In genomic region chr18:32157580-32157979, GRCh38 we compare ENCODE assay signal across 16 cellular contexts. TPM values are rescaled to one million over a fixed set of nuclear protein-coding genes. Genes with fewer than 3 reads are reported as not detected.
DNase-seq lines count a peak whose midpoint lies in the region; ATAC-seq and TF ChIP-seq lines count a peak whose summit lies in the region.
"Had no signal": no experiment of that assay in that cellular context is flagged by ENCODE, and none has a peak within 500 bp of the region (broad histone marks: within the 10 kb centered on the region; RNA-seq: fewer than 3 reads in every experiment).

No MANE protein-coding gene starts in this region.

- intact Hi-C loops in CD8-positive, alpha-beta T cell (cut with DNase I, micrococcal nuclease) = loop anchor here in 1 of 2 experiments (5.0 to 10.0 kb wide), 2 partner anchors 177 to 315 kb away; partner anchors contain the start of gene GAREM1

- H3K36me3 ChIP-seq in CD8-positive, alpha-beta T cell (ENCODE audit: insufficient read depth, low read length) = no peaks in the 10 kb centered on the region
- no peaks in the 10 kb centered on the region for H3K36me3 ChIP-seq in mesenchymal stem cell (ENCODE audit: control insufficient read depth in 1 of 2, insufficient read depth in 2 of 2, low read depth in 1 of 2, low read length in 2 of 2)

- no peak overlapping the region for H3K27ac ChIP-seq in CD8-positive, alpha-beta T cell (ENCODE audit: low read depth, low read length)
- no peak overlapping the region for H3K27ac ChIP-seq in mesenchymal stem cell (ENCODE audit: low read length, poor library complexity, severe bottlenecking)

- H2BK12ac ChIP-seq in mesenchymal stem cell (ENCODE audit: low read length in 2 of 2) = no peak overlapping the region

- WGBS in mesenchymal stem cell = 74% methylated on average over 5 of the region's 5 CpGs

- H3K4me1 ChIP-seq in CD8-positive, alpha-beta T cell (ENCODE audit: insufficient read depth, low read length) = no peaks in the 10 kb centered on the region
- H3K4me1 ChIP-seq in mesenchymal stem cell (ENCODE audit: control insufficient read depth, insufficient read depth, low read depth, low read length) = no peaks in the 10 kb centered on the region

- peak overlapping the region; percentile 75 for H3K4me3 Mint-ChIP-seq in CD8-positive, alpha-beta T cell
- H3K4me3 Mint-ChIP-seq in HFFc6 = peak overlapping the region; percentile 70; the same call in 1 of the 2 replicates
- H3K4me3 Mint-ChIP-seq in activated naive CD8-positive, alpha-beta T cell treated with anti-CD3 and anti-CD28 coated beads, Interleukin-2, amount 10 ng/mL, durations not matched to agents 7 days and 5 days = peak overlapping the region; percentile 83

- H3K36me3 Mint-ChIP-seq in CD8-positive, alpha-beta T cell = no peaks in the 10 kb centered on the region
- H3K36me3 Mint-ChIP-seq in HFFc6 (ENCODE audit: low read depth) = no peaks in the 10 kb centered on the region
- peaks cover 2% of the 10 kb centered on the region for H3K36me3 Mint-ChIP-seq in activated naive CD8-positive, alpha-beta T cell treated with anti-CD3 and anti-CD28 coated beads, Interleukin-2, amount 10 ng/mL, durations not matched to agents 7 days and 5 days

- no peak for DNase-seq in CD8-positive, alpha-beta T cell
- no peak for DNase-seq in HFFc6
- DNase-seq in activated naive CD8-positive, alpha-beta T cell treated with anti-CD3 and anti-CD28 coated beads, Interleukin-2, amount 10 ng/mL, durations not matched to agents 7 days and 5 days = no peak
- no peak for DNase-seq in mesenchymal stem cell
- no peak for DNase-seq in T1000 (lab: John Stamatoyannopoulos, UW)
- DNase-seq in medulla oblongata (ENCODE audit: extremely low spot score) = no peak
- no peak for DNase-seq in NCI-H510A (lab: John Stamatoyannopoulos, UW)
- DNase-seq in NCI-H446 (lab: John Stamatoyannopoulos, UW) = no peak

- no peak overlapping the region for H3K4me3 ChIP-seq in CD8-positive, alpha-beta T cell (ENCODE audit: low read depth, low read length)
- H3K4me3 ChIP-seq in mesenchymal stem cell (ENCODE audit: insufficient read depth in 1 of 2, low read depth in 1 of 2, low read length in 2 of 2) = peak overlapping the region in 1 of 2 experiments; percentile 67
- H3K4me3 ChIP-seq: lung had no signal

- no peak overlapping the region for H2AK5ac ChIP-seq in mesenchymal stem cell (ENCODE audit: low read length, severe bottlenecking)

- H2BK15ac ChIP-seq in mesenchymal stem cell (ENCODE audit: low read depth, poor library complexity, severe bottlenecking) = no peak overlapping the region

- H2AFZ ChIP-seq in mesenchymal stem cell (ENCODE audit: low read depth, low read length) = no peak overlapping the region

- CTCF ChIA-PET in CD8-positive, alpha-beta T cell (lab: Charles Lee) = interaction anchor here (0.5 to 7.0 kb wide), 30 partner anchors 9 to 426 kb away, joined by 3 to 94 read pairs (median 4); partner anchors contain the start of genes GAREM1 and RNF125

- H3K4me2 ChIP-seq in mesenchymal stem cell (ENCODE audit: low read length, poor library complexity, severe bottlenecking) = no peak overlapping the region

- H2BK5ac ChIP-seq in mesenchymal stem cell (ENCODE audit: low read depth, low read length, poor library complexity, severe bottlenecking) = no peak overlapping the region

- H3K18ac ChIP-seq in mesenchymal stem cell (ENCODE audit: low read depth in 1 of 2, low read length in 2 of 2) = no peak overlapping the region

- H3K23ac ChIP-seq in mesenchymal stem cell (ENCODE audit: low read length in 2 of 2) = no peak overlapping the region

- no peaks in the 10 kb centered on the region for H3K79me1 ChIP-seq in mesenchymal stem cell (replicated peaks; ENCODE audit: low read length, poor library complexity, severe bottlenecking)

- peak overlapping the region; percentile 60 for H3K9ac ChIP-seq in mesenchymal stem cell (ENCODE audit: low read length)

- H4K8ac ChIP-seq in mesenchymal stem cell (ENCODE audit: low read length) = no peak overlapping the region

- H2BK120ac ChIP-seq in mesenchymal stem cell (ENCODE audit: low read depth, low read length) = no peak overlapping the region

- no peak for TF ChIP-seq CTCF in CD8-positive, alpha-beta T cell (IDR thresholded peaks at IDR 0.05)
- TF ChIP-seq CTCF in HFFc6 (IDR thresholded peaks at IDR 0.05) = no peak

- POLR2A ChIA-PET in CD8-positive, alpha-beta T cell (lab: Charles Lee) = interaction anchor here (1.1 to 1.4 kb wide), 3 partner anchors 138 to 399 kb away, joined by 3 to 10 read pairs (median 6); partner anchors contain the start of gene RNF125
- POLR2A ChIA-PET in activated naive CD8-positive, alpha-beta T cell treated with anti-CD3 and anti-CD28 coated beads, Interleukin-2, amount 10 ng/mL, durations not matched to agents 7 days and 5 days (lab: Charles Lee) = interaction anchor here (1.0 to 1.3 kb wide), 2 partner anchors 18 to 139 kb away, joined by 3 read pairs; partner anchors contain the start of gene RNF125

- H3K9me3 Mint-ChIP-seq in CD8-positive, alpha-beta T cell = no peaks in the 10 kb centered on the region
- H3K9me3 Mint-ChIP-seq in HFFc6 = no peaks in the 10 kb centered on the region
- peaks cover 2% of the 10 kb centered on the region for H3K9me3 Mint-ChIP-seq in activated naive CD8-positive, alpha-beta T cell treated with anti-CD3 and anti-CD28 coated beads, Interleukin-2, amount 10 ng/mL, durations not matched to agents 7 days and 5 days

- no peaks in the 10 kb centered on the region for H3K9me3 ChIP-seq in CD8-positive, alpha-beta T cell (ENCODE audit: low read length)
- H3K9me3 ChIP-seq in mesenchymal stem cell (ENCODE audit: control insufficient read depth, low read length) = no peaks in the 10 kb centered on the region

- no peak overlapping the region for H3K14ac ChIP-seq in mesenchymal stem cell (ENCODE audit: low read length in 2 of 2)

- H3K27me3 ChIP-seq in CD8-positive, alpha-beta T cell (ENCODE audit: insufficient read depth, low read length) = no peaks in the 10 kb centered on the region
- no peaks in the 10 kb centered on the region for H3K27me3 ChIP-seq in mesenchymal stem cell (ENCODE audit: control insufficient read depth in 1 of 2, insufficient read depth in 1 of 2, low read length in 2 of 2)
- H3K27me3 ChIP-seq: hepatocyte had no signal

- H4K91ac ChIP-seq in mesenchymal stem cell (ENCODE audit: low read length) = no peak overlapping the region

- H3K27ac Mint-ChIP-seq in CD8-positive, alpha-beta T cell = no peak overlapping the region
- no peak overlapping the region for H3K27ac Mint-ChIP-seq in HFFc6
- no peak overlapping the region for H3K27ac Mint-ChIP-seq in activated naive CD8-positive, alpha-beta T cell treated with anti-CD3 and anti-CD28 coated beads, Interleukin-2, amount 10 ng/mL, durations not matched to agents 7 days and 5 days
- H3K27ac Mint-ChIP-seq: activated CD4-positive, alpha-beta T cell treated with anti-CD3 and anti-CD28 coated beads for 36 hours; activated CD8-positive, alpha-beta memory T cell treated with anti-CD3 and anti-CD28 coated beads, Interleukin-2, amount 10 ng/mL, durations not matched to agents 7 days and 5 days; progenitor cell of endocrine pancreas had no signal

- H3K27me3 Mint-ChIP-seq in CD8-positive, alpha-beta T cell (ENCODE audit: low read depth) = peaks cover 4% of the 10 kb centered on the region
- H3K27me3 Mint-ChIP-seq in HFFc6 (ENCODE audit: insufficient read depth) = no peaks in the 10 kb centered on the region; the same call in 1 of the 2 replicates
- peaks cover 8% of the 10 kb centered on the region for H3K27me3 Mint-ChIP-seq in activated naive CD8-positive, alpha-beta T cell treated with anti-CD3 and anti-CD28 coated beads, Interleukin-2, amount 10 ng/mL, durations not matched to agents 7 days and 5 days

- no peak for ATAC-seq in CD8-positive, alpha-beta T cell
- no peak for ATAC-seq in activated naive CD8-positive, alpha-beta T cell treated with anti-CD3 and anti-CD28 coated beads, Interleukin-2, amount 10 ng/mL, durations not matched to agents 7 days and 5 days (ENCODE audit: low read depth)

- peaks cover 6% of the 10 kb centered on the region for H3K4me1 Mint-ChIP-seq in CD8-positive, alpha-beta T cell (ENCODE audit: low read depth)
- peaks cover 7% of the 10 kb centered on the region for H3K4me1 Mint-ChIP-seq in HFFc6 (ENCODE audit: low read depth)
- peaks cover 13% of the 10 kb centered on the region for H3K4me1 Mint-ChIP-seq in activated naive CD8-positive, alpha-beta T cell treated with anti-CD3 and anti-CD28 coated beads, Interleukin-2, amount 10 ng/mL, durations not matched to agents 7 days and 5 days

- H3K4ac ChIP-seq in mesenchymal stem cell (ENCODE audit: low read depth in 1 of 2, low read length in 2 of 2) = no peak overlapping the region

RNA-seq across cellular contexts. Expression of gene MEP1B, which starts 32.3 kb away (rescaled TPM):
- total RNA-seq in CD8-positive, alpha-beta T cell = not detected
- total RNA-seq in HFFc6 (2021; fragmentation: NEBNext Ultra II Directional; extraction: Animal tissue kit (Norgen Biotek cat#: 25700)) = not detected
- not detected for total RNA-seq in activated naive CD8-positive, alpha-beta T cell treated with anti-CD3 and anti-CD28 coated beads, Interleukin-2, amount 10 ng/mL, durations not matched to agents 7 days and 5 days
- polyA plus RNA-seq in mesenchymal stem cell (2013, experiment 1 of 2) = not detected
- polyA plus RNA-seq in mesenchymal stem cell (2013, experiment 2 of 2) = not detected
- total RNA-seq: activated CD4-positive, alpha-beta T cell treated with anti-CD3 and anti-CD28 coated beads for 36 hours; aorta; lung; M059J; OCI-LY7; progenitor cell of endocrine pancreas had no signal
- polyA plus RNA-seq: lung had no signal
